ENCODE assay signal across 11 cellular contexts in genomic region chr9:98992885-98993569, GRCh38. TPM values are rescaled to one million over a fixed set of nuclear protein-coding genes. Genes with fewer than 3 reads are reported as not detected.
A peak's percentile ranks its signal among the peaks of the same experiment; 100 is the strongest.
DNase-seq lines count a peak whose midpoint lies in the region; ATAC-seq and TF ChIP-seq lines count a peak whose summit lies in the region.
"Had no signal": no experiment of that assay in that cellular context is flagged by ENCODE, and none has a peak within 500 bp of the region (broad histone marks: within the 10 kb centered on the region; RNA-seq: fewer than 3 reads in every experiment).

No MANE protein-coding gene starts in this region.

- H3K4me1 ChIP-seq in testis (peaks cover 11% of the 10 kb centered on the region), suprapubic skin (peaks cover 44% of the 10 kb centered on the region)

- ATAC-seq in activated naive CD8-positive, alpha-beta T cell treated with anti-CD3 and anti-CD28 coated beads, Interleukin-2, amount 50 U/mL, for 24 hours: no peak
- ATAC-seq in HG02623 (IDR thresholded peaks at IDR 0.05; ENCODE audit: unreplicated experiment): peak; percentile 39

- H3K27ac ChIP-seq in testis: no peak overlapping the region
- H3K27ac ChIP-seq in suprapubic skin: no peak overlapping the region

- no peak overlapping the region for H3K4me3 Mint-ChIP-seq in activated naive CD8-positive, alpha-beta T cell treated with anti-CD3 and anti-CD28 coated beads, Interleukin-2, amount 50 U/mL, for 24 hours
- no peak overlapping the region for H3K4me3 Mint-ChIP-seq in activated naive CD8-positive, alpha-beta T cell treated with anti-CD3 and anti-CD28 coated beads for 36 hours
- H3K4me3 Mint-ChIP-seq in activated T-helper 1 cell treated with anti-CD3 and anti-CD28 coated beads, Interleukin-12 subunit alpha, Interleukin-12 subunit beta, Interleukin-2, Interleukin-4 antibody, amounts not matched to agents 30 ng/mL and 10 ng/mL and 1 ng/mL, durations not matched to agents 14 hours and 24 hours and 36 hours: peak overlapping the region; percentile 21
- H3K4me3 Mint-ChIP-seq in mesothelial cell of epicardium: no peak overlapping the region
- no peak overlapping the region for H3K4me3 Mint-ChIP-seq in progenitor cell of endocrine pancreas (ENCODE audit: low read depth)
- H3K4me3 Mint-ChIP-seq: activated CD4-positive, alpha-beta T cell treated with anti-CD3 and anti-CD28 coated beads, Interleukin-2, amount 10 ng/mL, durations not matched to agents 7 days and 5 days had no signal

- peaks cover 15% of the 10 kb centered on the region for H3K4me1 Mint-ChIP-seq in activated naive CD8-positive, alpha-beta T cell treated with anti-CD3 and anti-CD28 coated beads, Interleukin-2, amount 50 U/mL, for 24 hours
- H3K4me1 Mint-ChIP-seq in activated naive CD8-positive, alpha-beta T cell treated with anti-CD3 and anti-CD28 coated beads for 36 hours: peaks cover 9% of the 10 kb centered on the region
- H3K4me1 Mint-ChIP-seq in activated T-helper 1 cell treated with anti-CD3 and anti-CD28 coated beads, Interleukin-12 subunit alpha, Interleukin-12 subunit beta, Interleukin-2, Interleukin-4 antibody, amounts not matched to agents 30 ng/mL and 10 ng/mL and 1 ng/mL, durations not matched to agents 14 hours and 24 hours and 36 hours (ENCODE audit: low read depth): peaks cover 20% of the 10 kb centered on the region
- peaks cover 7% of the 10 kb centered on the region for H3K4me1 Mint-ChIP-seq in mesothelial cell of epicardium
- no peaks in the 10 kb centered on the region for H3K4me1 Mint-ChIP-seq in progenitor cell of endocrine pancreas (ENCODE audit: low read depth)

- DNase-seq in activated naive CD8-positive, alpha-beta T cell treated with anti-CD3 and anti-CD28 coated beads, Interleukin-2, amount 50 U/mL, for 24 hours: no peak
- DNase-seq in activated naive CD8-positive, alpha-beta T cell treated with anti-CD3 and anti-CD28 coated beads for 36 hours: no peak
- no peak for DNase-seq in activated T-helper 1 cell treated with anti-CD3 and anti-CD28 coated beads, Interleukin-12 subunit alpha, Interleukin-12 subunit beta, Interleukin-2, Interleukin-4 antibody, amounts not matched to agents 30 ng/mL and 10 ng/mL and 1 ng/mL, durations not matched to agents 14 hours and 24 hours and 36 hours (ENCODE audit: low spot score)
- DNase-seq in testis (peak; percentile 2), mesothelial cell of epicardium (ENCODE audit: low spot score in 2 of 2, unreplicated experiment in 2 of 2) (no peak), progenitor cell of endocrine pancreas (ENCODE audit: low spot score, unreplicated experiment) (no peak), suprapubic skin (ENCODE audit: low spot score in 2 of 2) (no peak)
- DNase-seq: activated CD4-positive, alpha-beta T cell treated with anti-CD3 and anti-CD28 coated beads, Interleukin-2, amount 10 ng/mL, durations not matched to agents 7 days and 5 days; NCI-H1092 treated with DMSO at 0.1 percent for 48 hours had no signal

- peak overlapping the region; percentile 47 for H3K27ac Mint-ChIP-seq in activated naive CD8-positive, alpha-beta T cell treated with anti-CD3 and anti-CD28 coated beads, Interleukin-2, amount 50 U/mL, for 24 hours
- H3K27ac Mint-ChIP-seq in activated naive CD8-positive, alpha-beta T cell treated with anti-CD3 and anti-CD28 coated beads for 36 hours: no peak overlapping the region
- H3K27ac Mint-ChIP-seq in activated T-helper 1 cell treated with anti-CD3 and anti-CD28 coated beads, Interleukin-12 subunit alpha, Interleukin-12 subunit beta, Interleukin-2, Interleukin-4 antibody, amounts not matched to agents 30 ng/mL and 10 ng/mL and 1 ng/mL, durations not matched to agents 14 hours and 24 hours and 36 hours: peak overlapping the region; percentile 1
- H3K27ac Mint-ChIP-seq in mesothelial cell of epicardium: no peak overlapping the region
- no peak overlapping the region for H3K27ac Mint-ChIP-seq in progenitor cell of endocrine pancreas
- H3K27ac Mint-ChIP-seq: activated CD4-positive, alpha-beta T cell treated with anti-CD3 and anti-CD28 coated beads, Interleukin-2, amount 10 ng/mL, durations not matched to agents 7 days and 5 days had no signal

- TF ChIP-seq CTCF in testis (IDR thresholded peaks at IDR 0.05): no peak
- no peak for TF ChIP-seq CTCF in mesothelial cell of epicardium (IDR thresholded peaks at IDR 0.05; ENCODE audit: unreplicated experiment)
- no peak for TF ChIP-seq CTCF in progenitor cell of endocrine pancreas (IDR thresholded peaks at IDR 0.05; ENCODE audit: unreplicated experiment)
- TF ChIP-seq CTCF in suprapubic skin (IDR thresholded peaks at IDR 0.05): no peak

- H3K4me3 ChIP-seq in testis: no peak overlapping the region
- no peak overlapping the region for H3K4me3 ChIP-seq in suprapubic skin
- H3K4me3 ChIP-seq: lung had no signal

- H3K36me3 ChIP-seq in testis (ENCODE audit: low read depth, missing control alignments) (no peaks in the 10 kb centered on the region), suprapubic skin (no peaks in the 10 kb centered on the region)

- H3K9me3 Mint-ChIP-seq in activated naive CD8-positive, alpha-beta T cell treated with anti-CD3 and anti-CD28 coated beads, Interleukin-2, amount 50 U/mL, for 24 hours: no peaks in the 10 kb centered on the region
- no peaks in the 10 kb centered on the region for H3K9me3 Mint-ChIP-seq in activated naive CD8-positive, alpha-beta T cell treated with anti-CD3 and anti-CD28 coated beads for 36 hours
- H3K9me3 Mint-ChIP-seq in activated T-helper 1 cell treated with anti-CD3 and anti-CD28 coated beads, Interleukin-12 subunit alpha, Interleukin-12 subunit beta, Interleukin-2, Interleukin-4 antibody, amounts not matched to agents 30 ng/mL and 10 ng/mL and 1 ng/mL, durations not matched to agents 14 hours and 24 hours and 36 hours: no peaks in the 10 kb centered on the region
- H3K9me3 Mint-ChIP-seq in mesothelial cell of epicardium (no peaks in the 10 kb centered on the region), progenitor cell of endocrine pancreas (ENCODE audit: low read depth) (no peaks in the 10 kb centered on the region)

- H3K36me3 Mint-ChIP-seq in activated naive CD8-positive, alpha-beta T cell treated with anti-CD3 and anti-CD28 coated beads, Interleukin-2, amount 50 U/mL, for 24 hours (ENCODE audit: low read depth): no peaks in the 10 kb centered on the region
- H3K36me3 Mint-ChIP-seq in activated naive CD8-positive, alpha-beta T cell treated with anti-CD3 and anti-CD28 coated beads for 36 hours: no peaks in the 10 kb centered on the region
- peaks cover 4% of the 10 kb centered on the region for H3K36me3 Mint-ChIP-seq in activated T-helper 1 cell treated with anti-CD3 and anti-CD28 coated beads, Interleukin-12 subunit alpha, Interleukin-12 subunit beta, Interleukin-2, Interleukin-4 antibody, amounts not matched to agents 30 ng/mL and 10 ng/mL and 1 ng/mL, durations not matched to agents 14 hours and 24 hours and 36 hours (ENCODE audit: low read depth)
- no peaks in the 10 kb centered on the region for H3K36me3 Mint-ChIP-seq in mesothelial cell of epicardium
- H3K36me3 Mint-ChIP-seq in progenitor cell of endocrine pancreas (ENCODE audit: insufficient read depth): no peaks in the 10 kb centered on the region

- peaks cover 5% of the 10 kb centered on the region for H3K27me3 Mint-ChIP-seq in activated naive CD8-positive, alpha-beta T cell treated with anti-CD3 and anti-CD28 coated beads, Interleukin-2, amount 50 U/mL, for 24 hours
- no peaks in the 10 kb centered on the region for H3K27me3 Mint-ChIP-seq in activated naive CD8-positive, alpha-beta T cell treated with anti-CD3 and anti-CD28 coated beads for 36 hours
- peaks cover 18% of the 10 kb centered on the region for H3K27me3 Mint-ChIP-seq in activated T-helper 1 cell treated with anti-CD3 and anti-CD28 coated beads, Interleukin-12 subunit alpha, Interleukin-12 subunit beta, Interleukin-2, Interleukin-4 antibody, amounts not matched to agents 30 ng/mL and 10 ng/mL and 1 ng/mL, durations not matched to agents 14 hours and 24 hours and 36 hours (ENCODE audit: insufficient read depth)
- H3K27me3 Mint-ChIP-seq in mesothelial cell of epicardium (ENCODE audit: low read depth) (peaks cover 21% of the 10 kb centered on the region), progenitor cell of endocrine pancreas (peaks cover 18% of the 10 kb centered on the region)

- TF ChIP-seq EP300 in suprapubic skin (IDR thresholded peaks at IDR 0.05): no peak

- WGBS in testis, 2 donors: 72 to 85% methylated on average over 4 to 6 of the region's 6 CpGs
- WGBS in suprapubic skin: 66% methylated on average over 6 of the region's 6 CpGs

- intact Hi-C loops in activated T-helper 1 cell treated with anti-CD3 and anti-CD28 coated beads, Interleukin-12 subunit alpha, Interleukin-12 subunit beta, Interleukin-2, Interleukin-4 antibody, amounts not matched to agents 30 ng/mL and 10 ng/mL and 1 ng/mL, durations not matched to agents 14 hours and 24 hours and 36 hours (cut with micrococcal nuclease): no loop called here
- intact Hi-C loops in testis (cut with DNase I; ENCODE audit: low total_unique reads): no loop called here

- H3K27me3 ChIP-seq in testis (no peaks in the 10 kb centered on the region), suprapubic skin (no peaks in the 10 kb centered on the region)

- no peak for TF ChIP-seq POLR2A in testis (IDR thresholded peaks at IDR 0.05)
- no peak for TF ChIP-seq POLR2A in suprapubic skin (IDR thresholded peaks at IDR 0.05)

- H3K9me3 ChIP-seq in testis (no peaks in the 10 kb centered on the region), suprapubic skin (no peaks in the 10 kb centered on the region)

RNA-seq across cellular contexts. Expression of gene COL15A1, which starts 49.3 kb away (rescaled TPM):
- under 1 TPM in 1 of 2 experiments, not detected in 1; 0.06 TPM for total RNA-seq in activated naive CD8-positive, alpha-beta T cell treated with anti-CD3 and anti-CD28 coated beads for 36 hours
- 0.02 and 0.05 TPM in 2 replicates for total RNA-seq in activated T-helper 1 cell treated with anti-CD3 and anti-CD28 coated beads, Interleukin-12 subunit alpha, Interleukin-12 subunit beta, Interleukin-2, Interleukin-4 antibody, amounts not matched to agents 30 ng/mL and 10 ng/mL and 1 ng/mL, durations not matched to agents 14 hours and 24 hours and 36 hours
- 10 to 100 TPM; 37.2 to 55.5 TPM for total RNA-seq in testis
- polyA plus RNA-seq in testis (ENCODE audit: insufficient read depth, low read depth, low replicate concordance): 49.4 TPM
- 42.4 to 51.0 TPM (median 50.1 TPM) in 3 replicates for total RNA-seq in mesothelial cell of epicardium
- not detected in 2 replicates for total RNA-seq in progenitor cell of endocrine pancreas
- 10 to 100 TPM in 2 of 4 donors, 1 to 10 TPM in 2; 8.0 to 15.0 (median 9.3) TPM for total RNA-seq in suprapubic skin

Comparison
In these comparisons a context has a peak if more than half of its experiments do, and no peak if none do; other contexts are left out.
1. H3K27ac Mint-ChIP-seq: peak in activated naive CD8-positive, alpha-beta T cell treated with anti-CD3 and anti-CD28 coated beads, Interleukin-2, amount 50 U/mL, for 24 hours (single experiment) and activated T-helper 1 cell treated with anti-CD3 and anti-CD28 coated beads, Interleukin-12 subunit alpha, Interleukin-12 subunit beta, Interleukin-2, Interleukin-4 antibody, amounts not matched to agents 30 ng/mL and 10 ng/mL and 1 ng/mL, durations not matched to agents 14 hours and 24 hours and 36 hours (single experiment); none in activated naive CD8-positive, alpha-beta T cell treated with anti-CD3 and anti-CD28 coated beads for 36 hours (single experiment), mesothelial cell of epicardium (single experiment) and progenitor cell of endocrine pancreas (single experiment).